11 cellular contexts compared by ENCODE assay signal in genomic region chr20:35319206-35320197, GRCh38. TPM values are rescaled to one million over a fixed set of nuclear protein-coding genes. Genes with fewer than 3 reads are reported as not detected.
DNase-seq lines count a peak whose midpoint lies in the region; ATAC-seq and TF ChIP-seq lines count a peak whose summit lies in the region.
"Had no signal": no experiment of that assay in that cellular context is flagged by ENCODE, and none has a peak within 500 bp of the region (broad histone marks: within the 10 kb centered on the region; RNA-seq: fewer than 3 reads in every experiment).

No MANE protein-coding gene starts in this region.

- H2AK5ac ChIP-seq in IMR-90 (ENCODE audit: low read depth, low read length) (peak overlapping the region; percentile 99), mesenchymal stem cell (ENCODE audit: low read length, severe bottlenecking) (peak overlapping the region; percentile 91)

- intact Hi-C loops in IMR-90 (cut with micrococcal nuclease), result no loop called here

- CTCF ChIA-PET in IMR-90 (lab: Yijun Ruan, JAX), result interaction anchor here (0.9 to 2.2 kb wide), 3 partner anchors 11 to 13 kb away, joined by 4 to 9 read pairs (median 6); no protein-coding TSS in a partner anchor

- H2BK15ac ChIP-seq in IMR-90 (ENCODE audit: low read depth, low read length), result peak overlapping the region; percentile 95; the same call in 2 of the 3 replicates
- no peak overlapping the region for H2BK15ac ChIP-seq in mesenchymal stem cell (ENCODE audit: low read depth, poor library complexity, severe bottlenecking)

- in situ Hi-C loops in ACHN (cut with HindIII; ENCODE audit: low pct_ligation_motif_present, low pct_unique_long_range_greater_than_20kb, low sequenced_read_pairs), result no loop called here
- in situ Hi-C loops in IMR-90 (cut with MboI; ENCODE audit: low sequenced_read_pairs), result no loop called here
- in situ Hi-C loops in astrocyte of the spinal cord (cut with HindIII; ENCODE audit: low sequenced_read_pairs), result loop anchor here (25.0 kb wide), 1 partner anchor 118 kb away; the partner anchor contains the start of gene GDF5

- peak overlapping the region; percentile 21 for H2AK9ac ChIP-seq in IMR-90 (replicated peaks; ENCODE audit: low read depth, low read length, poor library complexity)

- peak overlapping the region; percentile 90 for H3K23ac ChIP-seq in IMR-90 (ENCODE audit: low read depth, low read length)
- no peak overlapping the region for H3K23ac ChIP-seq in mesenchymal stem cell (ENCODE audit: low read length in 2 of 2)

- peak overlapping the region; percentile 41 for H3K4me2 ChIP-seq in IMR-90 (ENCODE audit: low read depth, low read length)
- H3K4me2 ChIP-seq in mesenchymal stem cell (ENCODE audit: low read length, poor library complexity, severe bottlenecking), result no peak overlapping the region

- H3K56ac ChIP-seq in IMR-90 (ENCODE audit: extremely low read depth, insufficient read depth, low read length), result peak overlapping the region; percentile 93

- TF ChIP-seq RAD21 in IMR-90 (IDR thresholded peaks at IDR 0.05; ENCODE audit: low read length), result no peak

- H3K4ac ChIP-seq in IMR-90 (ENCODE audit: low read depth, low read length) (peak overlapping the region; percentile 96), mesenchymal stem cell (ENCODE audit: low read depth in 1 of 2, low read length in 2 of 2) (peak overlapping the region in 1 of 2 experiments; percentile 30)

- H4K20me1 ChIP-seq in IMR-90 (ENCODE audit: insufficient read depth, low read length), result no peaks in the 10 kb centered on the region

- TF ChIP-seq CTCF in IMR-90 (conservative IDR thresholded peaks at IDR 0.05; ENCODE audit: low read depth, low read length), result no peak
- no peak for TF ChIP-seq CTCF in astrocyte of the spinal cord (IDR thresholded peaks at IDR 0.05; ENCODE audit: low read depth, low read length)

- peak overlapping the region; percentile 46 to 54 for H2BK12ac ChIP-seq in mesenchymal stem cell (ENCODE audit: low read length in 2 of 2)

- H2BK120ac ChIP-seq in IMR-90 (ENCODE audit: low read depth, low read length), result peak overlapping the region; percentile 97
- H2BK120ac ChIP-seq in mesenchymal stem cell (ENCODE audit: low read depth, low read length), result peak overlapping the region; percentile 57

- H4K91ac ChIP-seq in IMR-90 (ENCODE audit: insufficient read depth, low read depth, low read length), result peak overlapping the region; percentile 97
- no peak overlapping the region for H4K91ac ChIP-seq in mesenchymal stem cell (ENCODE audit: low read length)

- no peak overlapping the region for H3K4me3 ChIP-seq in IMR-90 (ENCODE audit: insufficient read depth, low read depth, low read length)
- H3K4me3 ChIP-seq in astrocyte of the spinal cord (ENCODE audit: low read depth, low read length), result no peak overlapping the region
- H3K4me3 ChIP-seq in mesenchymal stem cell (ENCODE audit: insufficient read depth in 1 of 2, low read depth in 1 of 2, low read length in 2 of 2), result peak overlapping the region in 1 of 2 experiments; percentile 1

- peak overlapping the region; percentile 97 for H2BK20ac ChIP-seq in IMR-90 (ENCODE audit: low read depth, low read length)

- H2AFZ ChIP-seq in IMR-90 (replicated peaks; ENCODE audit: low read length, poor library complexity) (peak overlapping the region; percentile 58), mesenchymal stem cell (ENCODE audit: low read depth, low read length) (no peak overlapping the region)
- H2AFZ ChIP-seq: parathyroid adenoma had no signal

- BruUV-seq in IMR-90 (replicated peaks; lab: Mats Ljungman, UMichigan), result no TSS peak

- H3K18ac ChIP-seq in IMR-90 (ENCODE audit: low read depth, low read length) (peak overlapping the region; percentile 76), mesenchymal stem cell (ENCODE audit: low read depth in 1 of 2, low read length in 2 of 2) (peak overlapping the region; percentile 18 to 57)

- WGBS in IMR-90 (ENCODE audit: extremely low coverage in 2 of 2, insufficient read length in 1 of 2), 2 experiments, result no CpG with 5 or more reads among the region's 5 CpGs
- 18% methylated on average over 4 of the region's 5 CpGs for WGBS in mesenchymal stem cell

- H4K8ac ChIP-seq in IMR-90 (ENCODE audit: low read depth in 2 of 2, low read length in 2 of 2) (peak overlapping the region; percentile 79 to 94), mesenchymal stem cell (ENCODE audit: low read length) (no peak overlapping the region)

- no peak; the same call in 1 of the 2 replicates for TF ChIP-seq POLR2A in IMR-90 (IDR thresholded peaks at IDR 0.05; ENCODE audit: low read depth, low read length)

- POLR2A ChIA-PET in IMR-90 (lab: Charles Lee; ENCODE audit: unreplicated experiment), result interaction anchor here (1.1 kb wide), 1 partner anchor 13 kb away, joined by 3 read pairs; no protein-coding TSS in a partner anchor

- peak overlapping the region; percentile 89 for H3K14ac ChIP-seq in IMR-90 (replicated peaks; ENCODE audit: low read depth, low read length)
- no peak overlapping the region for H3K14ac ChIP-seq in mesenchymal stem cell (ENCODE audit: low read length in 2 of 2)

- H3K9me1 ChIP-seq in IMR-90 (ENCODE audit: insufficient read depth, low read length), result peaks cover 41% of the 10 kb centered on the region

- dilution Hi-C loops in IMR-90 (cut with HindIII; ENCODE audit: low sequenced_read_pairs, unreplicated experiment), result no loop called here

- H3K79me1 ChIP-seq in IMR-90 (ENCODE audit: low read depth in 1 of 2, low read length in 2 of 2) (peaks cover 0 to 47% of the 10 kb centered on the region in 2 experiments; a peak in 2 of 4 replicates), mesenchymal stem cell (replicated peaks; ENCODE audit: low read length, poor library complexity, severe bottlenecking) (peaks cover 12% of the 10 kb centered on the region)

- peak overlapping the region; percentile 37 for H4K5ac ChIP-seq in IMR-90 (ENCODE audit: low read depth, low read length)

- H3K36me3 ChIP-seq in IMR-90 (ENCODE audit: control insufficient read depth, insufficient read depth, low read length), result no peaks in the 10 kb centered on the region
- H3K36me3 ChIP-seq in mesenchymal stem cell (ENCODE audit: control insufficient read depth in 1 of 2, insufficient read depth in 2 of 2, low read depth in 1 of 2, low read length in 2 of 2), result peaks cover 0 to 3% of the 10 kb centered on the region in 2 experiments

- H2BK5ac ChIP-seq in IMR-90 (ENCODE audit: low read depth, low read length, poor library complexity, severe bottlenecking) (peak overlapping the region; percentile 97), mesenchymal stem cell (ENCODE audit: low read depth, low read length, poor library complexity, severe bottlenecking) (peak overlapping the region; percentile 98)

- DNase-seq in ACHN, result peak; percentile 77
- DNase-seq in IMR-90, result peak; percentile 89
- peak; percentile 75 for DNase-seq in astrocyte of the spinal cord (ENCODE audit: low read depth, low spot score)
- DNase-seq in mesenchymal stem cell, result peak; percentile 67
- DNase-seq in amniotic stem cell (lab: John Stamatoyannopoulos, UW), result no peak
- no peak for DNase-seq in effector CD8-positive, alpha-beta T cell (lab: John Stamatoyannopoulos, UW)
- DNase-seq: CD8-positive, alpha-beta memory T cell; NCI-H1048 had no signal

- peaks cover 40% of the 10 kb centered on the region for H3K4me1 ChIP-seq in IMR-90 (ENCODE audit: control insufficient read depth, insufficient read depth, low read length)
- H3K4me1 ChIP-seq in mesenchymal stem cell (ENCODE audit: control insufficient read depth, insufficient read depth, low read depth, low read length), result peaks cover 22% of the 10 kb centered on the region

- no peaks in the 10 kb centered on the region for H3K27me3 ChIP-seq in IMR-90 (ENCODE audit: control insufficient read depth, insufficient read depth, low read length)
- H3K27me3 ChIP-seq in mesenchymal stem cell (ENCODE audit: control insufficient read depth in 1 of 2, insufficient read depth in 1 of 2, low read length in 2 of 2), result no peaks in the 10 kb centered on the region

- ATAC-seq in IMR-90 (ENCODE audit: low read depth) (peak; percentile 67), GM19455 (IDR thresholded peaks at IDR 0.05; ENCODE audit: unreplicated experiment) (no peak), HG03432 (IDR thresholded peaks at IDR 0.05; ENCODE audit: unreplicated experiment) (no peak)

- H3K9me3 ChIP-seq in IMR-90 (ENCODE audit: control insufficient read depth, insufficient read depth, low read length) (no peaks in the 10 kb centered on the region), mesenchymal stem cell (ENCODE audit: control insufficient read depth, low read length) (no peaks in the 10 kb centered on the region)

- peak overlapping the region; percentile 7; the same call in 1 of the 2 replicates for H3K9ac ChIP-seq in IMR-90 (ENCODE audit: low read depth, low read length)
- H3K9ac ChIP-seq in mesenchymal stem cell (ENCODE audit: low read length), result peak overlapping the region; percentile 58
- H3K9ac ChIP-seq: parathyroid adenoma had no signal

- H3K27ac ChIP-seq in IMR-90 (ENCODE audit: insufficient read depth, low read length) (peak overlapping the region; percentile 64), mesenchymal stem cell (ENCODE audit: low read length, poor library complexity, severe bottlenecking) (peak overlapping the region; percentile 100)
- H3K27ac ChIP-seq: parathyroid adenoma had no signal

TF ChIP-seq in IMR-90, 13 proteins besides CTCF, POLR2A, EP300 and RAD21 (continues in another document):
- TF ChIP-seq RFX5 (IDR thresholded peaks at IDR 0.05; ENCODE audit: low read depth, low read length) (no peak), CHD1 (IDR thresholded peaks at IDR 0.05; ENCODE audit: low read depth, low read length) (0 out of 2 replicates have a peak, but pooled peaks have one; percentile 74), RCOR1 (IDR thresholded peaks at IDR 0.05; ENCODE audit: insufficient replicate concordance, low read length) (no peak), SMC3 (IDR thresholded peaks at IDR 0.05; ENCODE audit: low read depth, low read length) (no peak)

RNA-seq across cellular contexts. Expression of gene FAM83C, which starts 27.3 kb away (rescaled TPM):
- total RNA-seq in IMR-90 (2012; rRNA removed), result not detected in 2 replicates
- polyA plus RNA-seq in IMR-90 (2012; rRNA removed), result 0.02 and 0.03 TPM in 2 replicates
- polyA plus RNA-seq in IMR-90 (2012; cell fraction: cytosol; rRNA removed), result 0.02 TPM in 1 of 2 replicates, not detected in the other
- 0.03 and 0.13 TPM in 2 replicates for polyA plus RNA-seq in IMR-90 (2012; cell fraction: nucleus; rRNA removed; ENCODE audit: low replicate concordance)
- polyA plus RNA-seq in mesenchymal stem cell (2013, experiment 1 of 2), result not detected
- not detected for polyA plus RNA-seq in mesenchymal stem cell (2013, experiment 2 of 2)
- total RNA-seq: CD8-positive, alpha-beta memory T cell had no signal
- polyA plus RNA-seq: CD8-positive, alpha-beta memory T cell had no signal

RNA-seq across cellular contexts. Expression of gene EIF6, which starts 34.9 kb away (rescaled TPM):
- total RNA-seq in IMR-90 (2012; rRNA removed), result 215 and 227 TPM in 2 replicates
- 215 and 258 TPM in 2 replicates for polyA plus RNA-seq in IMR-90 (2012; rRNA removed)
- polyA plus RNA-seq in IMR-90 (2012; cell fraction: cytosol; rRNA removed), result 163 and 323 TPM in 2 replicates
- polyA plus RNA-seq in IMR-90 (2012; cell fraction: nucleus; rRNA removed; ENCODE audit: low replicate concordance), result 385 and 588 TPM in 2 replicates
- 110 TPM for polyA plus RNA-seq in mesenchymal stem cell (2013, experiment 1 of 2)
- polyA plus RNA-seq in mesenchymal stem cell (2013, experiment 2 of 2), result 112 TPM

RNA-seq across cellular contexts. Expression of gene MMP24OS, which starts 41.6 kb away (rescaled TPM):
- 5.9 and 7.2 TPM in 2 replicates for total RNA-seq in IMR-90 (2012; rRNA removed)
- polyA plus RNA-seq in IMR-90 (2012; rRNA removed), result 64.9 and 67.6 TPM in 2 replicates
- polyA plus RNA-seq in IMR-90 (2012; cell fraction: cytosol; rRNA removed), result 56.9 and 92.5 TPM in 2 replicates
- polyA plus RNA-seq in IMR-90 (2012; cell fraction: nucleus; rRNA removed; ENCODE audit: low replicate concordance), result 54.7 and 75.9 TPM in 2 replicates
- polyA plus RNA-seq in mesenchymal stem cell (2013, experiment 1 of 2), result 114 TPM
- polyA plus RNA-seq in mesenchymal stem cell (2013, experiment 2 of 2), result 114 TPM

Comparison
In these comparisons a context has a peak if more than half of its experiments do, and no peak if none do; other contexts are left out.
1. DNase-seq: peak in ACHN (single experiment), IMR-90 (single experiment), astrocyte of the spinal cord (single experiment) and mesenchymal stem cell (single experiment); none in amniotic stem cell (single experiment) and effector CD8-positive, alpha-beta T cell (single experiment).